In the genomic region with DNA sequence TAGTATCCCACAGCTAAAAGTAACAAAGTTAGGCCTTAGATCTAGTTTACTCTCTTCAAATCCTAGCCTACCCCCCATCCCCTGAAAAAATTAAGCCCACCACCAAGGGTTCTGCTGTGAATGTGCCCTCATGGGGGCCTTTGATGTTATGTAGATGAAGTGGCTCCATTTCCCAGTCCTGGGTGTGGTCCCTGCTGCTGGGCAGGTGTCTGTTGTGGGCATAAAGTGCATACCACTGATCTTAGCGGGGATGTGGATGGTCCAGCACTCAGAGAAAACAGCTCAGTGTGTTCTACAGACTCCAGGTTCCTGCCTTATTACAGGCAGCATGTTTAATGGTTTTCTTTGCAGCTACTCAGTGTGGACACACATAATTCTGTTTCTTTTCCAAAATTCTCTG, we compare ENCODE assay signal across 13 cellular contexts. TPM values are rescaled to one million over a fixed set of nuclear protein-coding genes. Genes with fewer than 3 reads are reported as not detected.
DNase-seq lines count a peak whose midpoint lies in the region; ATAC-seq and TF ChIP-seq lines count a peak whose summit lies in the region.
"Had no signal": no experiment of that assay in that cellular context is flagged by ENCODE, and none has a peak within 500 bp of the region (broad histone marks: within the 10 kb centered on the region; RNA-seq: fewer than 3 reads in every experiment).

No MANE protein-coding gene starts in this region.

- POLR2A ChIA-PET in CD4-positive, alpha-beta memory T cell (lab: Charles Lee; ENCODE audit: partially characterized antibody), result interaction anchor here (0.5 to 4.4 kb wide), 4 partner anchors 32 to 169 kb away, joined by 3 to 73 read pairs (median 4); a partner anchor contains a TSS

- no peaks in the 10 kb centered on the region for H3K9me3 Mint-ChIP-seq in CD4-positive, alpha-beta memory T cell
- H3K9me3 Mint-ChIP-seq in HFFc6, result no peaks in the 10 kb centered on the region
- H3K9me3 Mint-ChIP-seq in activated T-helper 1 cell treated with anti-CD3 and anti-CD28 coated beads, Interleukin-12 subunit alpha, Interleukin-12 subunit beta, Interleukin-2, Interleukin-4 antibody, amounts not matched to agents 30 ng/mL and 10 ng/mL and 1 ng/mL, durations not matched to agents 14 hours and 24 hours and 36 hours, result no peaks in the 10 kb centered on the region
- no peaks in the 10 kb centered on the region for H3K9me3 Mint-ChIP-seq in natural killer cell

- no peaks in the 10 kb centered on the region for H3K27me3 Mint-ChIP-seq in CD4-positive, alpha-beta memory T cell
- no peaks in the 10 kb centered on the region; the same call in 1 of the 2 replicates for H3K27me3 Mint-ChIP-seq in HFFc6 (ENCODE audit: insufficient read depth)
- H3K27me3 Mint-ChIP-seq in activated T-helper 1 cell treated with anti-CD3 and anti-CD28 coated beads, Interleukin-12 subunit alpha, Interleukin-12 subunit beta, Interleukin-2, Interleukin-4 antibody, amounts not matched to agents 30 ng/mL and 10 ng/mL and 1 ng/mL, durations not matched to agents 14 hours and 24 hours and 36 hours (ENCODE audit: insufficient read depth), result no peaks in the 10 kb centered on the region
- no peaks in the 10 kb centered on the region for H3K27me3 Mint-ChIP-seq in natural killer cell (ENCODE audit: low read depth in 2 of 2)

- peak overlapping the region; percentile 10 to 97 (median 79) for H3K27ac Mint-ChIP-seq in CD4-positive, alpha-beta memory T cell
- peak overlapping the region; percentile 42 for H3K27ac Mint-ChIP-seq in HFFc6
- peak overlapping the region; percentile 48 for H3K27ac Mint-ChIP-seq in activated T-helper 1 cell treated with anti-CD3 and anti-CD28 coated beads, Interleukin-12 subunit alpha, Interleukin-12 subunit beta, Interleukin-2, Interleukin-4 antibody, amounts not matched to agents 30 ng/mL and 10 ng/mL and 1 ng/mL, durations not matched to agents 14 hours and 24 hours and 36 hours
- H3K27ac Mint-ChIP-seq in natural killer cell, result peak overlapping the region; percentile 91 to 94

- H3K4me1 Mint-ChIP-seq in CD4-positive, alpha-beta memory T cell, result peaks cover 4 to 9% (median 6%) of the 10 kb centered on the region in 4 donors
- H3K4me1 Mint-ChIP-seq in HFFc6 (ENCODE audit: low read depth), result peaks cover 21% of the 10 kb centered on the region
- peaks cover 28% of the 10 kb centered on the region for H3K4me1 Mint-ChIP-seq in activated T-helper 1 cell treated with anti-CD3 and anti-CD28 coated beads, Interleukin-12 subunit alpha, Interleukin-12 subunit beta, Interleukin-2, Interleukin-4 antibody, amounts not matched to agents 30 ng/mL and 10 ng/mL and 1 ng/mL, durations not matched to agents 14 hours and 24 hours and 36 hours (ENCODE audit: low read depth)
- H3K4me1 Mint-ChIP-seq in natural killer cell, result peaks cover 4% of the 10 kb centered on the region in 2 donors

- H3K36me3 ChIP-seq in CD4-positive, alpha-beta memory T cell (ENCODE audit: insufficient read depth, low read length), result peaks cover 6% of the 10 kb centered on the region

- ATAC-seq in natural killer cell, result no peak
- no peak for ATAC-seq in left ventricle myocardium superior
- ATAC-seq in HG03045 (IDR thresholded peaks at IDR 0.05; ENCODE audit: unreplicated experiment), result no peak
- ATAC-seq: right lobe of liver had no signal

- TF ChIP-seq CTCF in HFFc6 (IDR thresholded peaks at IDR 0.05) (no peak), natural killer cell (IDR thresholded peaks at IDR 0.05) (no peak)

- CTCF ChIA-PET in CD4-positive, alpha-beta memory T cell (lab: Charles Lee; ENCODE audit: partially characterized antibody), result interaction anchor here (1.0 to 3.8 kb wide), 4 partner anchors 10 to 168 kb away, joined by 3 to 48 read pairs (median 18); a partner anchor contains a TSS

- H3K36me3 Mint-ChIP-seq in CD4-positive, alpha-beta memory T cell, result peaks cover 5 to 24% of the 10 kb centered on the region in 2 donors
- peaks cover 4% of the 10 kb centered on the region; the same call in 1 of the 2 replicates for H3K36me3 Mint-ChIP-seq in HFFc6 (ENCODE audit: low read depth)
- peaks cover 15% of the 10 kb centered on the region for H3K36me3 Mint-ChIP-seq in activated T-helper 1 cell treated with anti-CD3 and anti-CD28 coated beads, Interleukin-12 subunit alpha, Interleukin-12 subunit beta, Interleukin-2, Interleukin-4 antibody, amounts not matched to agents 30 ng/mL and 10 ng/mL and 1 ng/mL, durations not matched to agents 14 hours and 24 hours and 36 hours (ENCODE audit: low read depth)
- no peaks in the 10 kb centered on the region for H3K36me3 Mint-ChIP-seq in natural killer cell

- no peaks in the 10 kb centered on the region for H3K9me3 ChIP-seq in CD4-positive, alpha-beta memory T cell (ENCODE audit: control insufficient read depth in 1 of 2, low read length in 2 of 2)
- H3K9me3 ChIP-seq: right lobe of liver had no signal

- peak overlapping the region in 6 of 8 donors; percentile 31 to 71 (median 40) for H3K4me3 Mint-ChIP-seq in CD4-positive, alpha-beta memory T cell
- H3K4me3 Mint-ChIP-seq in HFFc6 (peak overlapping the region; percentile 50; the same call in 1 of the 2 replicates), natural killer cell (peak overlapping the region; percentile 55)
- peak overlapping the region; percentile 69 for H3K4me3 Mint-ChIP-seq in activated T-helper 1 cell treated with anti-CD3 and anti-CD28 coated beads, Interleukin-12 subunit alpha, Interleukin-12 subunit beta, Interleukin-2, Interleukin-4 antibody, amounts not matched to agents 30 ng/mL and 10 ng/mL and 1 ng/mL, durations not matched to agents 14 hours and 24 hours and 36 hours

- no peak overlapping the region for H3K4me3 ChIP-seq in CD4-positive, alpha-beta memory T cell (ENCODE audit: low read length in 2 of 2)
- H3K4me3 ChIP-seq: right lobe of liver had no signal

- DNase-seq in CD4-positive, alpha-beta memory T cell, result no peak
- DNase-seq in HFFc6, result no peak
- no peak for DNase-seq in activated T-helper 1 cell treated with anti-CD3 and anti-CD28 coated beads, Interleukin-12 subunit alpha, Interleukin-12 subunit beta, Interleukin-2, Interleukin-4 antibody, amounts not matched to agents 30 ng/mL and 10 ng/mL and 1 ng/mL, durations not matched to agents 14 hours and 24 hours and 36 hours (ENCODE audit: low spot score)
- no peak for DNase-seq in natural killer cell
- DNase-seq in left ventricle myocardium superior, result no peak
- no peak for DNase-seq in DMS153 (lab: John Stamatoyannopoulos, UW)
- DNase-seq: activated CD8-positive, alpha-beta memory T cell treated with anti-CD3 and anti-CD28 coated beads, Interleukin-2, amount 50 U/mL, for 4 hours; brain microvascular endothelial cell; IMR-90; NCI-H1694 treated with DMSO at 0.1 percent for 48 hours; right lobe of liver; substantia nigra had no signal

- intact Hi-C loops in CD4-positive, alpha-beta memory T cell (cut with micrococcal nuclease), result loop anchor here (5.0 to 10.0 kb wide), 2 partner anchors 275 to 902 kb away; a partner anchor contains a TSS
- intact Hi-C loops in activated T-helper 1 cell treated with anti-CD3 and anti-CD28 coated beads, Interleukin-12 subunit alpha, Interleukin-12 subunit beta, Interleukin-2, Interleukin-4 antibody, amounts not matched to agents 30 ng/mL and 10 ng/mL and 1 ng/mL, durations not matched to agents 14 hours and 24 hours and 36 hours (cut with micrococcal nuclease), result loop anchor here (10.0 kb wide), 2 partner anchors 682 to 902 kb away; a partner anchor contains a TSS
- intact Hi-C loops in natural killer cell (cut with micrococcal nuclease) (loop anchor here (10.0 kb wide), 3 partner anchors 272 to 602 kb away; a partner anchor contains a TSS), left ventricle myocardium superior (cut with micrococcal nuclease) (no loop called here)

- no peaks in the 10 kb centered on the region for H3K27me3 ChIP-seq in CD4-positive, alpha-beta memory T cell (ENCODE audit: insufficient read depth, low read length)
- H3K27me3 ChIP-seq: brain microvascular endothelial cell, right lobe of liver had no signal

- no peaks in the 10 kb centered on the region for H3K4me1 ChIP-seq in CD4-positive, alpha-beta memory T cell (ENCODE audit: insufficient read depth, low read length)

- no peak overlapping the region for H3K27ac ChIP-seq in CD4-positive, alpha-beta memory T cell (ENCODE audit: low read depth, low read length)
- H3K27ac ChIP-seq: brain microvascular endothelial cell, right lobe of liver had no signal

RNA-seq across cellular contexts. Expression of a gene that starts 1.9 kb away (rescaled TPM):
- total RNA-seq in CD4-positive, alpha-beta memory T cell, result 10 to 100 TPM; 13.1 to 15.6 TPM
- polyA plus RNA-seq in CD4-positive, alpha-beta memory T cell, result 10 to 100 TPM; 11.5 to 11.6 TPM
- total RNA-seq in HFFc6 (2021; fragmentation: NEBNext Ultra II Directional; extraction: Animal tissue kit (Norgen Biotek cat#: 25700)), result 10 to 100 TPM in 3 of 6 experiments, 1 to 10 TPM in 3; 8.6 to 11.4 (median 10.0) TPM
- 13.5 and 17.2 TPM in 2 replicates for total RNA-seq in activated T-helper 1 cell treated with anti-CD3 and anti-CD28 coated beads, Interleukin-12 subunit alpha, Interleukin-12 subunit beta, Interleukin-2, Interleukin-4 antibody, amounts not matched to agents 30 ng/mL and 10 ng/mL and 1 ng/mL, durations not matched to agents 14 hours and 24 hours and 36 hours
- 10 to 100 TPM in 1 of 3 donors, 1 to 10 TPM in 2; 7.6 to 11.5 (median 7.7) TPM for total RNA-seq in natural killer cell
- 25.1 TPM for total RNA-seq in left ventricle myocardium superior

RNA-seq across cellular contexts. Expression of a gene that starts 32.6 kb away (rescaled TPM):
- total RNA-seq in CD4-positive, alpha-beta memory T cell, result 10 to 100 TPM; 42.8 to 52.0 TPM
- 10 to 100 TPM; 14.4 to 23.0 TPM for polyA plus RNA-seq in CD4-positive, alpha-beta memory T cell
- total RNA-seq in HFFc6 (2021; fragmentation: NEBNext Ultra II Directional; extraction: Animal tissue kit (Norgen Biotek cat#: 25700)), result 100 to 1,000 TPM; 106 to 127 (median 125) TPM
- 57.1 and 67.2 TPM in 2 replicates for total RNA-seq in activated T-helper 1 cell treated with anti-CD3 and anti-CD28 coated beads, Interleukin-12 subunit alpha, Interleukin-12 subunit beta, Interleukin-2, Interleukin-4 antibody, amounts not matched to agents 30 ng/mL and 10 ng/mL and 1 ng/mL, durations not matched to agents 14 hours and 24 hours and 36 hours
- total RNA-seq in natural killer cell (10 to 100 TPM; 36.6 to 48.3 (median 47.8) TPM), left ventricle myocardium superior (46.5 TPM)

Comparison
In these comparisons a context has a peak if more than half of its experiments do, and no peak if none do; other contexts are left out.
1. H3K27ac Mint-ChIP-seq: peak in every context shown above with its lines; median percentile 92 in natural killer cell; 79 in CD4-positive, alpha-beta memory T cell; 48 in activated T-helper 1 cell treated with anti-CD3 and anti-CD28 coated beads, Interleukin-12 subunit alpha, Interleukin-12 subunit beta, Interleukin-2, Interleukin-4 antibody, amounts not matched to agents 30 ng/mL and 10 ng/mL and 1 ng/mL, durations not matched to agents 14 hours and 24 hours and 36 hours; 42 in HFFc6.